8 cellular contexts compared by ENCODE assay signal in genomic region chr9:36903541-36904435, GRCh38.
DNase-seq lines count a peak whose midpoint lies in the region; ATAC-seq and TF ChIP-seq lines count a peak whose summit lies in the region.

No MANE protein-coding gene starts in this region.

- H3K36me3 ChIP-seq in kidney epithelial cell (ENCODE audit: control insufficient read depth, insufficient read depth, low read length): no peaks in the 10 kb centered on the region

- no peak overlapping the region for H3K4me3 ChIP-seq in kidney epithelial cell (ENCODE audit: low read depth, low read length)

- ATAC-seq in GM18508 (IDR thresholded peaks at IDR 0.05; ENCODE audit: insufficient read depth, unreplicated experiment): peak; percentile 60
- ATAC-seq in HG02759 (IDR thresholded peaks at IDR 0.05; ENCODE audit: unreplicated experiment): peak; percentile 80
- ATAC-seq in GM21526 (IDR thresholded peaks at IDR 0.05; ENCODE audit: low FRiP score, unreplicated experiment): no peak

- DNase-seq in T1000 (lab: John Stamatoyannopoulos, UW) (peak; percentile 7), kidney epithelial cell (ENCODE audit: low read depth) (peak; percentile 58), NOMO-1 treated with dmso at 0.1 percent for 144 hours (lab: John Stamatoyannopoulos, UW; ENCODE audit: unreplicated experiment) (no peak), SKM-1 treated with dmso at 0.1 percent for 144 hours (lab: John Stamatoyannopoulos, UW; ENCODE audit: unreplicated experiment) (no peak), NCI-H187 treated with DMSO at 0.1 percent for 48 hours (lab: John Stamatoyannopoulos, UW) (no peak)

- peaks cover 56% of the 10 kb centered on the region for H3K27me3 ChIP-seq in kidney epithelial cell (ENCODE audit: control insufficient read depth, insufficient read depth, low read length)

- no peak for TF ChIP-seq CTCF in kidney epithelial cell (IDR thresholded peaks at IDR 0.05; ENCODE audit: insufficient read depth, low read length, poor library complexity, severe bottlenecking)

Comparison
In these comparisons a context has a peak if more than half of its experiments do, and no peak if none do; other contexts are left out.
1. DNase-seq: peak in T1000 (single experiment) and kidney epithelial cell (single experiment); none in NOMO-1 treated with dmso at 0.1 percent for 144 hours (single experiment), SKM-1 treated with dmso at 0.1 percent for 144 hours (single experiment) and NCI-H187 treated with DMSO at 0.1 percent for 48 hours (single experiment).